ENCODE assay signal across 8 cellular contexts in the genomic region with DNA sequence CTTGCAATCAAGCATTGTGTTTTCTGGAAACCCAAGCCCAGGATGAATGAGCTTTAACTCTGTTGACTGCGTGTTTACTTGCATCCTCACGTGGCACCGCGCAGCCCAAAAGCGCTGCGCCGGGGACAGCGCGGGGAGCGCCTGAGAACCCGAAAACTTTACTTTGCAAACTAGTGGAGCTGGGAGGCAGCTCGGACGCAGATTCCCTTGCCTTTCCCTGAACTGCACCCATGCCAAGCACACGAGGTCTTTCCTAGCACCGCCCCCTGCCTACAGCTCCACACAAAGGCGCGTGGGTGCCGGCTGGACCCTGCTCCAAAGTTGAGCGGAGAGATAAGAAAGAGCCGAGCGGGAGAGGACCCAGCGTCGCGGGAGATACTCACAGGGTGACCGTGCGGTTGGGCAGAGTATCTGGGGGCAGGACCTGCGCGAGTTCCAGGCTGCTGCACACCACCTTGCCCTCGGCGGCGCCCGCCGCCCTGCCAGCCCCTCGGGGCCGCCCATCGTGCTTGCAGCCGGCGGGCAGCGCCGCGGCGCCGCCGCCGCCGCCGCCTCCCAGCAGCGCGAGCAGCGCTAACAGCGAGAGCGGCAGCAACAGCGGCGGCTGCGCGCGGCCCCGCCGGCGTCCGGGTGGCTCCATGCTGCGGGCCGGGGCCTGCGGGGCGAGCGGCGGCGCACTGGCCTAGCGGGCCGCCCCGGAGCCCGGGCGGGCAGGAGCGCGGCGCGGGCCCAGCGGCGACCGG. TPM values are rescaled to one million over a fixed set of nuclear protein-coding genes. Genes with fewer than 3 reads are reported as not detected.
A peak's percentile ranks its signal among the peaks of the same experiment; 100 is the strongest.
DNase-seq lines count a peak whose midpoint lies in the region; ATAC-seq and TF ChIP-seq lines count a peak whose summit lies in the region.

No MANE protein-coding gene starts in this region.

- TF ChIP-seq CTCF in heart left ventricle (IDR thresholded peaks at IDR 0.05) (peak in 3 of 12 donors; percentile 24 to 44 (median 37)), ovary (IDR thresholded peaks at IDR 0.05) (no peak), vagina (IDR thresholded peaks at IDR 0.05) (no peak)

- H3K27me3 ChIP-seq in adipocyte (replicated peaks; ENCODE audit: control insufficient read depth, insufficient read depth, low read length) (no peaks in the 10 kb centered on the region), heart left ventricle (peaks cover 0 to 13% (median 0%) of the 10 kb centered on the region in 9 donors), ovary (no peaks in the 10 kb centered on the region), vagina (no peaks in the 10 kb centered on the region)

- no peaks in the 10 kb centered on the region for H3K36me3 ChIP-seq in adipocyte (ENCODE audit: control insufficient read depth, insufficient read depth, low read length, severe bottlenecking)
- no peaks in the 10 kb centered on the region for H3K36me3 ChIP-seq in heart left ventricle
- H3K36me3 ChIP-seq in ovary: no peaks in the 10 kb centered on the region
- no peaks in the 10 kb centered on the region for H3K36me3 ChIP-seq in vagina

- H3K9me3 ChIP-seq in adipocyte (ENCODE audit: control insufficient read depth, low read length) (no peaks in the 10 kb centered on the region), heart left ventricle (no peaks in the 10 kb centered on the region), ovary (no peaks in the 10 kb centered on the region), vagina (no peaks in the 10 kb centered on the region)

- H3K27ac ChIP-seq in heart left ventricle: peak overlapping the region; percentile 32 to 91 (median 83)
- H3K27ac ChIP-seq in ovary: peak overlapping the region; percentile 65 to 73
- peak overlapping the region; percentile 61 for H3K27ac ChIP-seq in vagina

- WGBS in heart left ventricle, 4 donors: 0 to 1% (median 0%) methylated on average over 31 to 80 of the region's 80 CpGs
- 0 to 1% (median 0%) methylated on average over 50 to 80 of the region's 80 CpGs for WGBS in ovary, 3 donors

- intact Hi-C loops in heart left ventricle (cut with DNase I): loop anchor here in 4 of 10 donors (5.0 to 10.0 kb wide), 3 partner anchors 48 to 81 kb away; no protein-coding TSS in a partner anchor
- intact Hi-C loops in ovary (cut with DNase I): no loop called here
- intact Hi-C loops in vagina (cut with DNase I): no loop called here

- DNase-seq in NCI-H1436 (lab: John Stamatoyannopoulos, UW) (peak; percentile 17), NCI-H1436 treated with DMSO at 0.1 percent for 48 hours (lab: John Stamatoyannopoulos, UW) (no peak), NCI-H82 treated with DMSO at 0.1 percent for 48 hours (lab: John Stamatoyannopoulos, UW; ENCODE audit: unreplicated experiment) (peak; percentile 18), adipocyte (ENCODE audit: low read depth) (peak; percentile 84), heart left ventricle (peak; percentile 59 to 75 (median 60)), ovary (peak; percentile 58 to 76 (median 70)), vagina (ENCODE audit: extremely low spot score in 2 of 2) (no peak)

- H3K4me3 ChIP-seq in adipocyte (ENCODE audit: low read length) (peak overlapping the region; percentile 82), heart left ventricle (peak overlapping the region; percentile 33 to 85 (median 62)), ovary (peak overlapping the region; percentile 71), vagina (peak overlapping the region; percentile 48 to 62)

- ATAC-seq in HG03139 (IDR thresholded peaks at IDR 0.05; ENCODE audit: unreplicated experiment): peak; percentile 33
- ATAC-seq in heart left ventricle: peak; percentile 68 to 83 (median 76)

- TF ChIP-seq EP300 in ovary (IDR thresholded peaks at IDR 0.05): no peak

- TF ChIP-seq POLR2A in heart left ventricle (IDR thresholded peaks at IDR 0.05): no peak
- no peak for TF ChIP-seq POLR2A in ovary (IDR thresholded peaks at IDR 0.05)
- TF ChIP-seq POLR2A in vagina (IDR thresholded peaks at IDR 0.05): no peak

- H3K4me1 ChIP-seq in adipocyte (ENCODE audit: control insufficient read depth, insufficient read depth, low read length): peaks cover 13% of the 10 kb centered on the region
- H3K4me1 ChIP-seq in heart left ventricle: peaks cover 0 to 24% (median 15%) of the 10 kb centered on the region in 12 donors
- H3K4me1 ChIP-seq in ovary (ENCODE audit: insufficient read depth): peaks cover 6% of the 10 kb centered on the region
- H3K4me1 ChIP-seq in vagina: peaks cover 28% of the 10 kb centered on the region

- H3K9ac ChIP-seq in adipocyte (ENCODE audit: low read length): peak overlapping the region; percentile 75

RNA-seq across cellular contexts. Expression of gene ADGRA3, which starts 0.6 kb away (rescaled TPM):
- total RNA-seq in heart left ventricle: 10 to 100 TPM; 18.2 to 43.9 (median 22.0) TPM
- polyA plus RNA-seq in heart left ventricle: 10 to 100 TPM in 1 of 2 donors, 1 to 10 TPM in 1; 9.6 to 11.2 TPM
- total RNA-seq in ovary: 10 to 100 TPM; 16.1 to 58.1 (median 24.3) TPM
- polyA plus RNA-seq in ovary: 10 to 100 TPM; 13.1 to 26.2 TPM
- 23.3 TPM for total RNA-seq in vagina

Comparison
In these comparisons a context has a peak if more than half of its experiments do, and no peak if none do; other contexts are left out.
1. DNase-seq: peak in NCI-H1436 (single experiment), NCI-H82 treated with DMSO at 0.1 percent for 48 hours (single experiment), adipocyte (single experiment), heart left ventricle (5 of 5) and ovary (5 of 5); none in NCI-H1436 treated with DMSO at 0.1 percent for 48 hours (single experiment) and vagina (0 of 2).
2. Peak in every context shown above with its lines, with median percentiles within 50 percentile points of each other: H3K4me3 ChIP-seq and H3K27ac ChIP-seq.